Comparison of ENCODE assay signal across 1 cellular context in genomic region chr19:12943437-12944044, GRCh38.
A peak's percentile ranks its signal among the peaks of the same experiment; 100 is the strongest.
TF ChIP-seq lines count a peak whose summit lies in the region.

No MANE protein-coding gene starts in this region.

TF ChIP-seq in HepG2, 621 proteins besides CTCF, POLR2A, EP300 and RAD21:
- TF ChIP-seq POLR2AphosphoS5 (IDR thresholded peaks at IDR 0.05; ENCODE audit: low read depth, low read length) (peak; percentile 26; the same call in 1 of the 2 replicates), RBFOX2 (IDR thresholded peaks at IDR 0.05; ENCODE audit: low read depth, low read length) (peak; percentile 51; the same call in 1 of the 2 replicates), GPN1 (CRISPR knock-in tag; IDR thresholded peaks at IDR 0.05; ENCODE audit: borderline replicate concordance) (no peak), ZNF574 (CRISPR knock-in tag; IDR thresholded peaks at IDR 0.05) (no peak), ZNF83 (CRISPR knock-in tag; IDR thresholded peaks at IDR 0.05; ENCODE audit: borderline replicate concordance) (no peak)
